In the genomic region with DNA sequence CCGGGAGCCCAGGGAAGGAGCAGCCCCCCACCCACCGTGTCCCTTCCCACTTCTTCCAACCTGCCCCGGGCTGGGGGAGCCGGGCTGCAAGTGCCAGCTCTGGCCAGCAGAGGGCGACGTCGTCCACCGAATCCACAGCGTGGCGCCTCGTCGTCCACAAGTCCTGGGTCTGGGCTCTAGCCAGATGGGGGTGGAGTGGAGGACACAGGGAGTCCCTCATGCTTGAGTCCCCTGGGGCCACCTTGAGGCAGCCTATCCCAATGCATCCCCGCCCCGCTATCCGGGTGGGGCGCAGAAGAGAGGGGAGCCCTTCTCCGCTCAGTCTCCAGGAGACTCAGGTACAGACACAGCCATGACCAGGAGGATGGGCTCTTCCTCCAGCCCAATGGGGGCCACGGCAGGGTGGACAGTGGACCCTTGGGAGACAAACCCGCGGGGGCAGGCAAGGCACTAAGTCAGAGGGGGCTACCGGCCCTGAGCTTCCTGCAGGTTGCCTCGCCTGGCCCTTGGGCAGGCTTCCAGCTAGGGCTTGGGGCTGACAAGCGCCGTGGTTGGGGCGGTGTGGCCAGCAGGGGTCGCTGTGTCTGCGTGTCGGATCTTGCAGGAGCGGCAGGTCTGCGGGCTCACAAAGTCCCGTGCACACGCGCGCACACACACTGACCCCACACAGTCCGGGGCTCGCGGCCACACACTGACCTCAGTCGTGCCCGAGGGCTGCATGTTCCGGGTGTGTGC, we compare ENCODE assay signal across 1 cellular context.
TF ChIP-seq lines count a peak whose summit lies in the region.

No MANE protein-coding gene starts in this region.

TF ChIP-seq in liver, 16 proteins besides CTCF, POLR2A, EP300 and RAD21 (continued from another document):
- TF ChIP-seq, protein P1, sequence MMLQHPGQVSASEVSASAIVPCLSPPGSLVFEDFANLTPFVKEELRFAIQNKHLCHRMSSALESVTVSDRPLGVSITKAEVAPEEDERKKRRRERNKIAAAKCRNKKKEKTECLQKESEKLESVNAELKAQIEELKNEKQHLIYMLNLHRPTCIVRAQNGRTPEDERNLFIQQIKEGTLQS (IDR thresholded peaks at IDR 0.05) = no peak
- TF ChIP-seq, protein P2, sequence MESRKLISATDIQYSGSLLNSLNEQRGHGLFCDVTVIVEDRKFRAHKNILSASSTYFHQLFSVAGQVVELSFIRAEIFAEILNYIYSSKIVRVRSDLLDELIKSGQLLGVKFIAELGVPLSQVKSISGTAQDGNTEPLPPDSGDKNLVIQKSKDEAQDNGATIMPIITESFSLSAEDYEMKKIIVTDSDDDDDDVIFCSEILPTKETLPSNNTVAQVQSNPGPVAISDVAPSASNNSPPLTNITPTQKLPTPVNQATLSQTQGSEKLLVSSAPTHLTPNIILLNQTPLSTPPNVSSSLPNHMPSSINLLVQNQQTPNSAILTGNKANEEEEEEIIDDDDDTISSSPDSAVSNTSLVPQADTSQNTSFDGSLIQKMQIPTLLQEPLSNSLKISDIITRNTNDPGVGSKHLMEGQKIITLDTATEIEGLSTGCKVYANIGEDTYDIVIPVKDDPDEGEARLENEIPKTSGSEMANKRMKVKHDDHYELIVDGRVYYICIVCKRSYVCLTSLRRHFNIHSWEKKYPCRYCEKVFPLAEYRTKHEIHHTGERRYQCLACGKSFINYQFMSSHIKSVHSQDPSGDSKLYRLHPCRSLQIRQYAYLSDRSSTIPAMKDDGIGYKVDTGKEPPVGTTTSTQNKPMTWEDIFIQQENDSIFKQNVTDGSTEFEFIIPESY (IDR thresholded peaks at IDR 0.05) = no peak
- TF ChIP-seq RXRA (IDR thresholded peaks at IDR 0.05) = no peak
- no peak for TF ChIP-seq YY1 (IDR thresholded peaks at IDR 0.05)
- TF ChIP-seq HNF4A (conservative IDR thresholded peaks at IDR 0.05) = no peak
- no peak for TF ChIP-seq EGR1 (IDR thresholded peaks at IDR 0.05; ENCODE audit: low read depth in 2 of 2)
- no peak for TF ChIP-seq JUND (IDR thresholded peaks at IDR 0.05)
- TF ChIP-seq TAF1 (conservative IDR thresholded peaks at IDR 0.05) = no peak
- TF ChIP-seq FOXA2 (IDR thresholded peaks at IDR 0.05) = no peak
- TF ChIP-seq HNF4G (IDR thresholded peaks at IDR 0.05) = no peak
TF ChIP-seq in liver: peak in this region for 0.
